In the genomic region with DNA sequence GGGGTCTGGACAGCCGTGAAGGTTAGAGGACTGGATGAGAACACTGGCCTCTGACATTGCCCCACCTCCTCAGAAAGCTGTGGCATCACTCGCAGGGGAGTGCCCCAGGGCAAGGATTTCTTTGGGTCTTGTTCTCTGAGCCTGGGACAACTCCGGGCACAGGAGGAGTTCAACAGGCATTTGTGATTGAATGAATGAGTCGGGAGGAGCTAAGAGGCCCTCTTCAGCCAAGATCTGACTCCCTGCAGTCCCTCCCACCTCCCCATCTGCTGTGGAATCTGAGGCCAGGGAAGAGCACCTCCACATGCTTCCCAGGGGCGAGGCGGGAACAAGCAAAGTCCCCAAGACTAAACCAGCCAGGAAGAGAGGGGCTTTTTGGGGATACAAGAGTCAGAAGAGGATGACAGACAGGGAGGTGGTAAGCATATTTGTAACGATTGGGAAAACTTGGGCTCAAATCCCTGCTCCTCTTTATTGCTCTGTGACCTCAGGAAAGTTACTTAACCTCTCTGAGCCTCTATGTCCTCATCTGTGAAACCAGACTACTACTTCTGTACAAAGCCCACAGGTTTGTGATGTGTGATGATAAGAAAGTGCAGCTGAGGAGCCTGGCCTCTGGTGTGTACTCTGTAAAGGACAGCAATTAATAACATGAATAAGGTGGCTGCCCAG, we compare ENCODE assay signal across 2 cellular contexts.
TF ChIP-seq lines count a peak whose summit lies in the region.

No MANE protein-coding gene starts in this region.

TF ChIP-seq in IMR-90, 13 proteins besides CTCF, POLR2A, EP300 and RAD21:
- TF ChIP-seq RCOR1 (IDR thresholded peaks at IDR 0.05; ENCODE audit: insufficient replicate concordance, low read length) (no peak), MAFK (IDR thresholded peaks at IDR 0.05; ENCODE audit: low read depth, low read length) (no peak), RFX5 (IDR thresholded peaks at IDR 0.05; ENCODE audit: low read depth, low read length) (no peak), NFE2L2 (IDR thresholded peaks at IDR 0.05; ENCODE audit: low read depth, low read length) (no peak), CEBPB (IDR thresholded peaks at IDR 0.05; ENCODE audit: low read depth, low read length) (no peak), SMC3 (IDR thresholded peaks at IDR 0.05; ENCODE audit: low read depth, low read length) (no peak), MAZ (IDR thresholded peaks at IDR 0.05; ENCODE audit: borderline replicate concordance, low read depth, low read length) (no peak), MXI1 (IDR thresholded peaks at IDR 0.05; ENCODE audit: borderline replicate concordance, low read depth, low read length) (no peak), ELK1 (IDR thresholded peaks at IDR 0.05; ENCODE audit: borderline replicate concordance, low read depth, low read length) (no peak), CHD1 (IDR thresholded peaks at IDR 0.05; ENCODE audit: low read depth, low read length) (no peak)
- TF ChIP-seq, protein P1, sequence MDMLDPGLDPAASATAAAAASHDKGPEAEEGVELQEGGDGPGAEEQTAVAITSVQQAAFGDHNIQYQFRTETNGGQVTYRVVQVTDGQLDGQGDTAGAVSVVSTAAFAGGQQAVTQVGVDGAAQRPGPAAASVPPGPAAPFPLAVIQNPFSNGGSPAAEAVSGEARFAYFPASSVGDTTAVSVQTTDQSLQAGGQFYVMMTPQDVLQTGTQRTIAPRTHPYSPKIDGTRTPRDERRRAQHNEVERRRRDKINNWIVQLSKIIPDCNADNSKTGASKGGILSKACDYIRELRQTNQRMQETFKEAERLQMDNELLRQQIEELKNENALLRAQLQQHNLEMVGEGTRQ (IDR thresholded peaks at IDR 0.05; ENCODE audit: low read depth, low read length) = no peak
TF ChIP-seq in IMR-90: peak in this region for 0.

TF ChIP-seq in WTC11, 78 proteins besides CTCF, POLR2A, EP300 and RAD21:
- TF ChIP-seq GTF2I (CRISPR knock-in tag; conservative IDR thresholded peaks at IDR 0.05) = peak; percentile 87
- no peak for TF ChIP-seq NR2C2 (CRISPR knock-in tag; IDR thresholded peaks at IDR 0.05)
- TF ChIP-seq ZNF423 (CRISPR knock-in tag; IDR thresholded peaks at IDR 0.05) = 0 out of 2 replicates have a peak, but pooled peaks have one; percentile 15
- TF ChIP-seq ZNF263 (CRISPR knock-in tag; IDR thresholded peaks at IDR 0.05; ENCODE audit: low read depth) = peak; percentile 62; the same call in 1 of the 2 replicates
- TF ChIP-seq, protein P2, sequence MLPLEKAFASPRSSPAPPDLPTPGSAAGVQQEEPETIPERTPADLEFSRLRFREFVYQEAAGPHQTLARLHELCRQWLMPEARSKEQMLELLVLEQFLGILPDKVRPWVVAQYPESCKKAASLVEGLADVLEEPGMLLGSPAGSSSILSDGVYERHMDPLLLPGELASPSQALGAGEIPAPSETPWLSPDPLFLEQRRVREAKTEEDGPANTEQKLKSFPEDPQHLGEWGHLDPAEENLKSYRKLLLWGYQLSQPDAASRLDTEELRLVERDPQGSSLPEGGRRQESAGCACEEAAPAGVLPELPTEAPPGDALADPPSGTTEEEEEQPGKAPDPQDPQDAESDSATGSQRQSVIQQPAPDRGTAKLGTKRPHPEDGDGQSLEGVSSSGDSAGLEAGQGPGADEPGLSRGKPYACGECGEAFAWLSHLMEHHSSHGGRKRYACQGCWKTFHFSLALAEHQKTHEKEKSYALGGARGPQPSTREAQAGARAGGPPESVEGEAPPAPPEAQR (CRISPR knock-in tag; IDR thresholded peaks at IDR 0.05) = no peak
